8 cellular contexts compared by ENCODE assay signal in genomic region chr4:52376107-52376704, GRCh38.
DNase-seq lines count a peak whose midpoint lies in the region; ATAC-seq lines count a peak whose summit lies in the region.

No MANE protein-coding gene starts in this region.

- no peak overlapping the region for H3K4ac ChIP-seq in mesenchymal stem cell (ENCODE audit: low read depth in 1 of 2, low read length in 2 of 2)

- no peak overlapping the region for H3K27ac ChIP-seq in mesenchymal stem cell (ENCODE audit: low read length, poor library complexity, severe bottlenecking)

- H2AFZ ChIP-seq in mesenchymal stem cell (ENCODE audit: low read depth, low read length), result no peak overlapping the region

- no peak overlapping the region for H4K91ac ChIP-seq in mesenchymal stem cell (ENCODE audit: low read length)

- DNase-seq in COLO829 (ENCODE audit: low spot score) (peak; percentile 19), H4 (ENCODE audit: low spot score) (peak; percentile 25), NCI-H82 (lab: John Stamatoyannopoulos, UW) (peak; percentile 59), mesenchymal stem cell (peak; percentile 65), GDM1 (lab: John Stamatoyannopoulos, UW) (no peak)
- DNase-seq in central memory CD4-positive, alpha-beta T cell, result peak; percentile 12
- DNase-seq in stimulated activated CD8-positive, alpha-beta memory T cell treated with anti-CD3 and anti-CD28 coated beads, Interleukin-4, amount 100 ng/mL, for 48 hours, result no peak

- no peak for ATAC-seq in HG03354 (IDR thresholded peaks at IDR 0.05; ENCODE audit: poor library complexity, severe bottlenecking, unreplicated experiment)

- H3K14ac ChIP-seq in mesenchymal stem cell (ENCODE audit: low read length in 2 of 2), result no peak overlapping the region

- H3K4me3 ChIP-seq in mesenchymal stem cell (ENCODE audit: insufficient read depth in 1 of 2, low read depth in 1 of 2, low read length in 2 of 2), result no peak overlapping the region

- no peak overlapping the region for H2BK15ac ChIP-seq in mesenchymal stem cell (ENCODE audit: low read depth, poor library complexity, severe bottlenecking)

- no peak overlapping the region for H2BK12ac ChIP-seq in mesenchymal stem cell (ENCODE audit: low read length in 2 of 2)

- H3K4me1 ChIP-seq in mesenchymal stem cell (ENCODE audit: control insufficient read depth, insufficient read depth, low read depth, low read length), result no peaks in the 10 kb centered on the region

- peak overlapping the region; percentile 15 for H3K9ac ChIP-seq in mesenchymal stem cell (ENCODE audit: low read length)

- no peak overlapping the region for H3K23ac ChIP-seq in mesenchymal stem cell (ENCODE audit: low read length in 2 of 2)

- no peak overlapping the region for H4K8ac ChIP-seq in mesenchymal stem cell (ENCODE audit: low read length)

- WGBS in mesenchymal stem cell, result 73% methylated on average over 7 of the region's 8 CpGs

- peaks cover 3% of the 10 kb centered on the region for H3K9me3 ChIP-seq in mesenchymal stem cell (ENCODE audit: control insufficient read depth, low read length)

- no peak overlapping the region for H2AK5ac ChIP-seq in mesenchymal stem cell (ENCODE audit: low read length, severe bottlenecking)

- H3K4me2 ChIP-seq in mesenchymal stem cell (ENCODE audit: low read length, poor library complexity, severe bottlenecking), result no peak overlapping the region

- no peak overlapping the region for H3K18ac ChIP-seq in mesenchymal stem cell (ENCODE audit: low read depth in 1 of 2, low read length in 2 of 2)

- no peak overlapping the region for H2BK5ac ChIP-seq in mesenchymal stem cell (ENCODE audit: low read depth, low read length, poor library complexity, severe bottlenecking)

- H3K79me1 ChIP-seq in mesenchymal stem cell (replicated peaks; ENCODE audit: low read length, poor library complexity, severe bottlenecking), result no peaks in the 10 kb centered on the region

- H3K36me3 ChIP-seq in mesenchymal stem cell (ENCODE audit: control insufficient read depth in 1 of 2, insufficient read depth in 2 of 2, low read depth in 1 of 2, low read length in 2 of 2), result no peaks in the 10 kb centered on the region

- no peak overlapping the region for H2BK120ac ChIP-seq in mesenchymal stem cell (ENCODE audit: low read depth, low read length)

- H3K27me3 ChIP-seq in mesenchymal stem cell (ENCODE audit: control insufficient read depth in 1 of 2, insufficient read depth in 1 of 2, low read length in 2 of 2), result peaks cover 6 to 9% of the 10 kb centered on the region in 2 experiments

Comparison
In these comparisons a context has a peak if more than half of its experiments do, and no peak if none do; other contexts are left out.
1. DNase-seq: peak in COLO829 (single experiment), H4 (single experiment), NCI-H82 (single experiment), central memory CD4-positive, alpha-beta T cell (single experiment) and mesenchymal stem cell (single experiment); none in stimulated activated CD8-positive, alpha-beta memory T cell treated with anti-CD3 and anti-CD28 coated beads, Interleukin-4, amount 100 ng/mL, for 48 hours (single experiment) and GDM1 (single experiment).